In genomic region chr1:223670458-223671159, GRCh38 we compare ENCODE assay signal across 8 cellular contexts. TPM values are rescaled to one million over a fixed set of nuclear protein-coding genes. Genes with fewer than 3 reads are reported as not detected.
DNase-seq lines count a peak whose midpoint lies in the region; ATAC-seq, FAIRE-seq and TF ChIP-seq lines count a peak whose summit lies in the region.

No MANE protein-coding gene starts in this region.

- intact Hi-C loops in Caco-2 (cut with micrococcal nuclease; ENCODE audit: unreplicated experiment), result no loop called here
- intact Hi-C loops in gastrocnemius medialis (cut with DNase I; ENCODE audit: low total_unique reads), result loop anchor here (1.0 kb wide), 1 partner anchor 139 kb away; no protein-coding TSS in a partner anchor

- no peak overlapping the region for H3K4me3 Mint-ChIP-seq in Caco-2 (ENCODE audit: unreplicated experiment)

- H3K4me3 ChIP-seq in Caco-2 (ENCODE audit: low read depth, low read length), result no peak overlapping the region
- H3K4me3 ChIP-seq in fibroblast of pulmonary artery (replicated peaks; ENCODE audit: low read depth, low read length), result no peak overlapping the region
- H3K4me3 ChIP-seq in gastrocnemius medialis, result no peak overlapping the region
- no peak overlapping the region for H3K4me3 ChIP-seq in effector memory CD4-positive, alpha-beta T cell (ENCODE audit: insufficient read depth, low read depth, low read length, poor library complexity, severe bottlenecking)

- no peak overlapping the region for H3K27ac ChIP-seq in gastrocnemius medialis
- no peak overlapping the region for H3K27ac ChIP-seq in effector memory CD4-positive, alpha-beta T cell (ENCODE audit: insufficient read depth, low read length, poor library complexity, severe bottlenecking)

- TF ChIP-seq POLR2A in H54 (IDR thresholded peaks at IDR 0.05; ENCODE audit: low read depth, low read length) (no peak), gastrocnemius medialis (IDR thresholded peaks at IDR 0.05) (no peak)

- peaks cover 43% of the 10 kb centered on the region for H3K9me3 Mint-ChIP-seq in Caco-2 (ENCODE audit: unreplicated experiment)

- CTCF ChIA-PET in Caco-2 (lab: Charles Lee), result interaction anchor here (0.5 to 0.7 kb wide), 2 partner anchors 21 to 537 kb away, joined by 3 to 4 read pairs; no protein-coding TSS in a partner anchor

- POLR2A ChIA-PET in Caco-2 (lab: Charles Lee), result no interaction called here

- H3K27ac Mint-ChIP-seq in Caco-2 (ENCODE audit: unreplicated experiment), result no peak overlapping the region

- peak; percentile 36 to 39 for DNase-seq in Caco-2
- peak; percentile 60 for DNase-seq in H54 (ENCODE audit: insufficient read length, low spot score)
- DNase-seq in SHP77 (lab: John Stamatoyannopoulos, UW), result peak; percentile 39 to 53
- DNase-seq in fibroblast of pulmonary artery (ENCODE audit: low read depth), result peak; percentile 30
- DNase-seq in gastrocnemius medialis, result peak; percentile 9 to 25
- DNase-seq in effector memory CD4-positive, alpha-beta T cell, result no peak
- DNase-seq in activated effector memory CD4-positive, alpha-beta T cell treated with Interleukin-2 at 50 U/mL for 16 hours, result no peak

- H3K36me3 ChIP-seq in Caco-2 (ENCODE audit: control insufficient read depth, insufficient read depth, low read length) (no peaks in the 10 kb centered on the region), gastrocnemius medialis (no peaks in the 10 kb centered on the region)
- H3K36me3 ChIP-seq in effector memory CD4-positive, alpha-beta T cell (ENCODE audit: control insufficient read depth, insufficient read depth, low read length), result no peaks in the 10 kb centered on the region

- H3K4me1 ChIP-seq in Caco-2 (peaks cover 15% of the 10 kb centered on the region; the same call in 1 of the 2 replicates), gastrocnemius medialis (peaks cover 0 to 5% of the 10 kb centered on the region in 2 donors)
- no peaks in the 10 kb centered on the region for H3K4me1 ChIP-seq in effector memory CD4-positive, alpha-beta T cell (ENCODE audit: control insufficient read depth, insufficient read depth, low read length, poor library complexity, severe bottlenecking)

- TF ChIP-seq CTCF in Caco-2 (IDR thresholded peaks at IDR 0.05; ENCODE audit: insufficient read depth in 1 of 2, low read depth in 1 of 2, low read length in 1 of 2, severe bottlenecking in 1 of 2, unreplicated experiment in 1 of 2) (peak; percentile 24 to 37), fibroblast of pulmonary artery (IDR thresholded peaks at IDR 0.05; ENCODE audit: low read length, missing control alignments) (peak; percentile 48), gastrocnemius medialis (IDR thresholded peaks at IDR 0.05 in 4 of 5, conservative IDR thresholded peaks at IDR 0.05 in 1 of 5) (peak in 3 of 5 experiments; percentile 41 to 47 (median 45))

- peaks cover 11% of the 10 kb centered on the region for H3K4me1 Mint-ChIP-seq in Caco-2 (ENCODE audit: low read depth, unreplicated experiment)

- H3K27me3 ChIP-seq in Caco-2 (replicated peaks; ENCODE audit: control insufficient read depth, insufficient read depth, low read length) (no peaks in the 10 kb centered on the region), gastrocnemius medialis (no peaks in the 10 kb centered on the region)
- no peaks in the 10 kb centered on the region for H3K27me3 ChIP-seq in effector memory CD4-positive, alpha-beta T cell (replicated peaks; ENCODE audit: control insufficient read depth, insufficient read depth, low read length, poor library complexity, severe bottlenecking)

- no TSS peak for BruUV-seq in Caco-2 (replicated peaks; lab: Mats Ljungman, UMichigan)

- in situ Hi-C loops in gastrocnemius medialis (cut with MboI; ENCODE audit: low sequenced_read_pairs in 4 of 4), result no loop called here

- no peaks in the 10 kb centered on the region for H3K36me3 Mint-ChIP-seq in Caco-2 (ENCODE audit: insufficient read depth, unreplicated experiment)

- H3K9me3 ChIP-seq in Caco-2 (peaks cover 24% of the 10 kb centered on the region), gastrocnemius medialis (no peaks in the 10 kb centered on the region)
- no peaks in the 10 kb centered on the region for H3K9me3 ChIP-seq in effector memory CD4-positive, alpha-beta T cell (ENCODE audit: control insufficient read depth, low read length)

- ATAC-seq in gastrocnemius medialis (peak; percentile 60 to 74), GM19455 (IDR thresholded peaks at IDR 0.05; ENCODE audit: unreplicated experiment) (no peak)

- no peak for FAIRE-seq in H54 (lab: Jason Lieb, UNC)

- H3K27me3 Mint-ChIP-seq in Caco-2 (ENCODE audit: insufficient read depth, unreplicated experiment), result no peaks in the 10 kb centered on the region

RNA-seq across cellular contexts. Expression of gene CAPN8, which starts 5.1 kb away (rescaled TPM):
- total RNA-seq in Caco-2 (2022) (4.1 and 6.7 TPM in 2 replicates), gastrocnemius medialis (under 1 TPM in 2 of 4 donors, not detected in 2; 0.46 to 0.85 TPM)

RNA-seq across cellular contexts. Expression of gene CAPN2, which starts 41.7 kb away (rescaled TPM):
- total RNA-seq in Caco-2 (2022) (151 and 157 TPM in 2 replicates), gastrocnemius medialis (100 to 1,000 TPM in 2 of 4 donors, 10 to 100 TPM in 2; 42.6 to 141 (median 89.4) TPM)

Comparison
In these comparisons a context has a peak if more than half of its experiments do, and no peak if none do; other contexts are left out.
1. DNase-seq: peak in Caco-2 (2 of 2), H54 (single experiment), SHP77 (2 of 2), fibroblast of pulmonary artery (single experiment) and gastrocnemius medialis (2 of 2); none in effector memory CD4-positive, alpha-beta T cell (0 of 3) and activated effector memory CD4-positive, alpha-beta T cell treated with Interleukin-2 at 50 U/mL for 16 hours (single experiment).
2. Peak in every context shown above with its lines, with median percentiles within 50 percentile points of each other: CTCF ChIP-seq.